30 cellular contexts compared by ENCODE assay signal in the genomic region with DNA sequence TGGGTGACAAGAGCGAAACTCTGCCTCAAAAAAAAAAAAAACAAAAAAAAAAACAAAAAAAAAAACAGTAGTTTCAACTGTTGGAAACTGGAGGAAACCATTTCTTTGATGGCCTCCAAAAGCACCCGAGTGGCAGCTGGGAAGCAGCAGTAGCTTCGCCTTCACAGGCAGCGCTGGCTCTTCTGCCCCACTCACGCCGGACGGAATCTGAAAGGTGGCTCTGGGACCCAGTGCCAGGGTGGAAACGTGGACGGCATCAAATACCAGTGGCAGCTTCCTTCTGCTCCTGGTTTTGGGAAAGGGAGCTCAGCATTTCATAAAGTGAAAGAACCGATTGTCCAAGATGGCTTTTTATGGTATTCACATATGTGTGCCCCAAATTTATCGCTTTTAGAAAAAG.
"Had no signal": no experiment of that assay in that cellular context is flagged by ENCODE, and none has a peak within 500 bp of the region (broad histone marks: within the 10 kb centered on the region; RNA-seq: fewer than 3 reads in every experiment).

No MANE protein-coding gene starts in this region.

- H3K36me3 Mint-ChIP-seq: naive thymus-derived CD8-positive, alpha-beta T cell; natural killer cell treated with Interleukin-12 subunit alpha and Interleukin-12 subunit beta and Interleukin-15 and Interleukin-18, amount 100 ng/mL, for 72 hours; stimulated activated memory B cell treated with anti-CD40 and anti-IgM and Interleukin-4, amounts not matched to agents 10 μg/mL and 1 μg/mL and 100 μg/mL, for 72 hours had no signal

- H3K9ac ChIP-seq: parathyroid adenoma had no signal

- H2AFZ ChIP-seq: parathyroid adenoma had no signal

- H3K27me3 Mint-ChIP-seq: natural killer cell treated with Interleukin-12 subunit alpha and Interleukin-12 subunit beta and Interleukin-15 and Interleukin-18, amount 100 ng/mL, for 72 hours; stimulated activated memory B cell treated with anti-CD40 and anti-IgM and Interleukin-4, amounts not matched to agents 10 μg/mL and 1 μg/mL and 100 μg/mL, for 72 hours had no signal

- H3K9me3 ChIP-seq: ovary, psoas muscle, right lobe of liver, suprapubic skin, thoracic aorta, thyroid gland, upper lobe of left lung, vagina had no signal

- DNase-seq: naive B cell; naive thymus-derived CD8-positive, alpha-beta T cell; nephron progenitor cell; occipital lobe; ovary; psoas muscle; right lobe of liver; spleen; stimulated activated CD4-positive, alpha-beta T cell treated with anti-CD3 and anti-CD28 coated beads, Interleukin-12 subunit alpha, Interleukin-12 subunit beta, amount 100 ng/mL, for 4 hours; stimulated activated CD4-positive, alpha-beta T cell treated with anti-CD3 and anti-CD28 coated beads, Interleukin-1b, Interleukin-23, amount 100 ng/mL, for 48 hours; stimulated activated CD4-positive, alpha-beta T cell treated with anti-CD3 and anti-CD28 coated beads, Interleukin-4, amount 100 ng/mL, for 1 hour; stimulated activated CD4-positive, alpha-beta T cell treated with anti-CD3 and anti-CD28 coated beads, Interleukin-4, amount 100 ng/mL, for 4 hours; stimulated activated CD8-positive, alpha-beta memory T cell treated with anti-CD3 and anti-CD28 coated beads, Interleukin-4, amount 100 ng/mL, for 48 hours; stimulated activated naive CD4-positive, alpha-beta T cell; stimulated activated naive CD8-positive, alpha-beta T cell treated with anti-CD3 and anti-CD28 coated beads, Interleukin-15, amount 100 ng/mL, for 72 hours; stimulated activated naive CD8-positive, alpha-beta T cell treated with anti-CD3 and anti-CD28 coated beads, Interleukin-15, Interleukin-2, amounts not matched to agents 100 U/mL and 50 U/mL, for 24 hours; thyroid gland; trophoblast cell had no signal

- H3K27ac Mint-ChIP-seq: naive B cell; naive thymus-derived CD8-positive, alpha-beta T cell; natural killer cell treated with Interleukin-12 subunit alpha and Interleukin-12 subunit beta and Interleukin-15 and Interleukin-18, amount 100 ng/mL, for 72 hours; progenitor cell of endocrine pancreas; stimulated activated memory B cell treated with anti-CD40 and anti-IgM and Interleukin-4, amounts not matched to agents 10 μg/mL and 1 μg/mL and 100 μg/mL, for 72 hours had no signal

- ATAC-seq: naive thymus-derived CD8-positive, alpha-beta T cell; psoas muscle; stimulated activated memory B cell treated with anti-CD40 and anti-IgM and Interleukin-4, amounts not matched to agents 10 μg/mL and 1 μg/mL and 100 μg/mL, for 72 hours; stimulated activated naive CD8-positive, alpha-beta T cell treated with anti-CD3 and anti-CD28 coated beads, Interleukin-15, amount 100 ng/mL, for 72 hours had no signal

- H3K4me1 ChIP-seq: parathyroid adenoma, psoas muscle, right lobe of liver, spleen, suprapubic skin, thyroid gland, tibial nerve, upper lobe of left lung, vagina had no signal

- H3K36me3 ChIP-seq: ovary, right lobe of liver, spleen, suprapubic skin, thyroid gland, upper lobe of left lung, vagina had no signal

- H3K4me1 Mint-ChIP-seq: stimulated activated memory B cell treated with anti-CD40 and anti-IgM and Interleukin-4, amounts not matched to agents 10 μg/mL and 1 μg/mL and 100 μg/mL, for 72 hours; stimulated activated naive CD8-positive, alpha-beta T cell treated with anti-CD3 and anti-CD28 coated beads, Interleukin-15, amount 100 ng/mL, for 72 hours had no signal

- H3K4me2 ChIP-seq: smooth muscle cell had no signal

- H3K4me3 Mint-ChIP-seq: naive thymus-derived CD8-positive, alpha-beta T cell; natural killer cell treated with Interleukin-12 subunit alpha and Interleukin-12 subunit beta and Interleukin-15 and Interleukin-18, amount 100 ng/mL, for 72 hours; nephron progenitor cell; neural crest cell; stimulated activated memory B cell treated with anti-CD40 and anti-IgM and Interleukin-4, amounts not matched to agents 10 μg/mL and 1 μg/mL and 100 μg/mL, for 72 hours; stimulated activated naive CD8-positive, alpha-beta T cell treated with anti-CD3 and anti-CD28 coated beads, Interleukin-15, amount 100 ng/mL, for 72 hours had no signal

- H3K4me3 ChIP-seq: ovary, psoas muscle, right lobe of liver, skin epidermis, smooth muscle cell, spleen, suprapubic skin, thyroid gland, tibial nerve, upper lobe of left lung, vagina had no signal

- H3K27me3 ChIP-seq: ovary, right lobe of liver, thyroid gland, tibial nerve, upper lobe of left lung, vagina had no signal

- H3K27ac ChIP-seq: ovary, parathyroid adenoma, psoas muscle, right lobe of liver, skin epidermis, spleen, suprapubic skin, thyroid gland, tibial nerve, upper lobe of left lung, vagina had no signal
